Comparison of ENCODE assay signal across 21 cellular contexts in genomic region chr10:17210361-17210760, GRCh38. TPM values are rescaled to one million over a fixed set of nuclear protein-coding genes. Genes with fewer than 3 reads are reported as not detected.
A peak's percentile ranks its signal among the peaks of the same experiment; 100 is the strongest.
DNase-seq lines count a peak whose midpoint lies in the region; ATAC-seq lines count a peak whose summit lies in the region.
"Had no signal": no experiment of that assay in that cellular context is flagged by ENCODE, and none has a peak within 500 bp of the region (broad histone marks: within the 10 kb centered on the region; RNA-seq: fewer than 3 reads in every experiment).

No MANE protein-coding gene starts in this region.

- peak overlapping the region; percentile 97 for H3K4me2 ChIP-seq in GM23248 (ENCODE audit: unreplicated experiment)
- H3K4me2 ChIP-seq in skeletal muscle satellite cell (ENCODE audit: low read length): peak overlapping the region; percentile 68
- H3K4me2 ChIP-seq: PC-9 had no signal

- CTCF ChIA-PET in T-cell (lab: Charles Lee): no interaction called here

- WGBS in GM23248 (ENCODE audit: low coverage in 1 of 2, low lambda C conversion rate in 2 of 2, missing lambda C conversion rate in 2 of 2), 2 experiments: 6 to 7% methylated on average over 3 of the region's 3 CpGs

- no peaks in the 10 kb centered on the region for H3K27me3 Mint-ChIP-seq in T-cell
- H3K27me3 Mint-ChIP-seq: activated CD8-positive, alpha-beta memory T cell treated with anti-CD3 and anti-CD28 coated beads, Interleukin-2, amount 10 ng/mL, durations not matched to agents 7 days and 5 days; IgD-negative memory B cell had no signal

- POLR2A ChIA-PET in T-cell (lab: Charles Lee): interaction anchor here (0.6 to 1.2 kb wide), 2 partner anchors 13 to 386 kb away, joined by 3 to 4 read pairs; no protein-coding TSS in a partner anchor

- H3K4me3 ChIP-seq in GM23248: peak overlapping the region; percentile 69
- H3K4me3 ChIP-seq in SK-N-MC: no peak overlapping the region
- H3K4me3 ChIP-seq in skeletal muscle satellite cell (ENCODE audit: low read length): peak overlapping the region; percentile 44
- H3K4me3 ChIP-seq: gastrocnemius medialis, GM12878, left ventricle myocardium inferior, PC-9, skin epidermis had no signal

- DNase-seq in GM23248: peak; percentile 51
- DNase-seq in SK-N-MC (ENCODE audit: low read depth, low spot score): no peak
- peak; percentile 75 for DNase-seq in fibroblast of peridontal ligament (ENCODE audit: extremely low read depth)
- no peak for DNase-seq in SHP77 (lab: John Stamatoyannopoulos, UW)
- no peak for DNase-seq in T-cell
- DNase-seq in amygdala (lab: John Stamatoyannopoulos, UW): no peak
- DNase-seq: activated CD8-positive, alpha-beta memory T cell treated with anti-CD3 and anti-CD28 coated beads, Interleukin-2, amount 10 ng/mL, durations not matched to agents 7 days and 5 days; activated effector memory CD4-positive, alpha-beta T cell treated with Interleukin-2 at 50 U/mL for 16 hours; BE2C; Calu3; gastrocnemius medialis; left ventricle myocardium inferior; NCI-H1092 treated with DMSO at 0.1 percent for 48 hours; NCI-H2171 treated with DMSO at 0.1 percent for 48 hours; NCI-H748 treated with DMSO at 0.1 percent for 48 hours; PC-9 had no signal

- peaks cover 15% of the 10 kb centered on the region for H3K36me3 Mint-ChIP-seq in T-cell
- H3K36me3 Mint-ChIP-seq: IgD-negative memory B cell had no signal

- H3K4me1 ChIP-seq in GM23248 (ENCODE audit: insufficient read depth) (peaks cover 70% of the 10 kb centered on the region), skeletal muscle satellite cell (ENCODE audit: control insufficient read depth, insufficient read depth, low read length) (peaks cover 57% of the 10 kb centered on the region)
- H3K4me1 ChIP-seq: BE2C, gastrocnemius medialis, left ventricle myocardium inferior had no signal

- in situ Hi-C loops in GM23248 (cut with MboI): no loop called here

- peaks cover 49% of the 10 kb centered on the region for H3F3A ChIP-seq in GM23248 (ENCODE audit: insufficient read depth)

- H3K9ac ChIP-seq in GM23248 (peak overlapping the region; percentile 73), SK-N-MC (ENCODE audit: insufficient read length) (no peak overlapping the region), skeletal muscle satellite cell (ENCODE audit: low read depth, low read length) (peak overlapping the region; percentile 82)

- H3K27ac ChIP-seq in GM23248 (peak overlapping the region; percentile 82), SK-N-MC (peak overlapping the region; percentile 26; the same call in 1 of the 2 replicates)
- H3K27ac ChIP-seq: gastrocnemius medialis, left ventricle myocardium inferior, PC-9 had no signal

- no peak overlapping the region for H3K4me3 Mint-ChIP-seq in T-cell
- H3K4me3 Mint-ChIP-seq: activated CD8-positive, alpha-beta memory T cell treated with anti-CD3 and anti-CD28 coated beads, Interleukin-2, amount 10 ng/mL, durations not matched to agents 7 days and 5 days; IgD-negative memory B cell had no signal

- no peaks in the 10 kb centered on the region for H4K20me1 ChIP-seq in GM23248 (ENCODE audit: insufficient read depth)

- no peaks in the 10 kb centered on the region for H3K27me3 ChIP-seq in GM23248 (replicated peaks; ENCODE audit: insufficient read depth)
- H3K27me3 ChIP-seq in skeletal muscle satellite cell (ENCODE audit: control insufficient read depth, insufficient read depth, low read length): no peaks in the 10 kb centered on the region
- H3K27me3 ChIP-seq: BE2C, gastrocnemius medialis had no signal

- H3K79me2 ChIP-seq in GM23248 (ENCODE audit: insufficient read depth): peaks cover 52% of the 10 kb centered on the region

- H3K9me3 Mint-ChIP-seq in T-cell: no peaks in the 10 kb centered on the region
- H3K9me3 Mint-ChIP-seq: IgD-negative memory B cell had no signal

- H2AFZ ChIP-seq in GM23248: peak overlapping the region; percentile 41
- H2AFZ ChIP-seq: PC-9 had no signal

- no peaks in the 10 kb centered on the region for H3K9me2 ChIP-seq in GM23248 (ENCODE audit: insufficient read depth)

- H3K9me3 ChIP-seq in GM23248 (ENCODE audit: low read depth) (no peaks in the 10 kb centered on the region), SK-N-MC (ENCODE audit: low read depth, low read length) (no peaks in the 10 kb centered on the region), skeletal muscle satellite cell (replicated peaks; ENCODE audit: low read length) (no peaks in the 10 kb centered on the region)
- H3K9me3 ChIP-seq: BE2C, gastrocnemius medialis, left ventricle myocardium inferior had no signal

- peaks cover 15 to 40% (median 29%) of the 10 kb centered on the region in 3 donors for H3K4me1 Mint-ChIP-seq in T-cell

- H3K27ac Mint-ChIP-seq in T-cell: no peak overlapping the region
- H3K27ac Mint-ChIP-seq: IgD-negative memory B cell had no signal

- ATAC-seq in T-cell (replicated peaks in 1 of 4) (no peak), GM21723 (IDR thresholded peaks at IDR 0.05; ENCODE audit: unreplicated experiment) (no peak)
- ATAC-seq: activated CD8-positive, alpha-beta memory T cell treated with anti-CD3 and anti-CD28 coated beads, Interleukin-2, amount 10 ng/mL, durations not matched to agents 7 days and 5 days; gastrocnemius medialis; GM12878 had no signal

- no peaks in the 10 kb centered on the region for H3K36me3 ChIP-seq in GM23248 (ENCODE audit: low read depth)
- H3K36me3 ChIP-seq in SK-N-MC (ENCODE audit: insufficient read depth, low read length): no peaks in the 10 kb centered on the region
- no peaks in the 10 kb centered on the region for H3K36me3 ChIP-seq in skeletal muscle satellite cell (ENCODE audit: insufficient read depth, low read length)
- H3K36me3 ChIP-seq: BE2C, gastrocnemius medialis, left ventricle myocardium inferior had no signal

RNA-seq across cellular contexts. Expression of gene TRDMT1, which starts 8.9 kb away (rescaled TPM):
- total RNA-seq in GM23248 (2014; rRNA removed; shearing (Covaris generic)): 4.4 and 13.0 TPM in 2 replicates
- polyA plus RNA-seq in GM23248 (2016; fragmentation: Nextera tagmentation; extraction: Ambion mirVana): 4.3 and 7.2 TPM in 2 replicates
- 4.8 and 5.8 TPM in 2 replicates for total RNA-seq in skeletal muscle satellite cell (2012; rRNA removed)
- 10 to 100 TPM; 14.1 to 22.6 (median 20.5) TPM for total RNA-seq in T-cell

RNA-seq across cellular contexts. Expression of gene VIM, which starts 17.7 kb away (rescaled TPM):
- 10,031 and 10,466 TPM in 2 replicates for total RNA-seq in GM23248 (2014; rRNA removed; shearing (Covaris generic))
- polyA plus RNA-seq in GM23248 (2016; fragmentation: Nextera tagmentation; extraction: Ambion mirVana): 3,784 and 3,823 TPM in 2 replicates
- total RNA-seq in skeletal muscle satellite cell (2012; rRNA removed): 9,208 and 11,075 TPM in 2 replicates
- total RNA-seq in T-cell: 1,000 to 10,000 TPM in 4 of 5 donors, 100 to 1,000 TPM in 1; 704 to 1,632 (median 1,212) TPM

Comparison
In these comparisons a context has a peak if more than half of its experiments do, and no peak if none do; other contexts are left out.
1. DNase-seq: peak in GM23248 (single experiment) and fibroblast of peridontal ligament (single experiment); none in SK-N-MC (single experiment), SHP77 (0 of 2), T-cell (0 of 34) and amygdala (0 of 56).